Comparison of ENCODE assay signal across 1 cellular context in the genomic region with DNA sequence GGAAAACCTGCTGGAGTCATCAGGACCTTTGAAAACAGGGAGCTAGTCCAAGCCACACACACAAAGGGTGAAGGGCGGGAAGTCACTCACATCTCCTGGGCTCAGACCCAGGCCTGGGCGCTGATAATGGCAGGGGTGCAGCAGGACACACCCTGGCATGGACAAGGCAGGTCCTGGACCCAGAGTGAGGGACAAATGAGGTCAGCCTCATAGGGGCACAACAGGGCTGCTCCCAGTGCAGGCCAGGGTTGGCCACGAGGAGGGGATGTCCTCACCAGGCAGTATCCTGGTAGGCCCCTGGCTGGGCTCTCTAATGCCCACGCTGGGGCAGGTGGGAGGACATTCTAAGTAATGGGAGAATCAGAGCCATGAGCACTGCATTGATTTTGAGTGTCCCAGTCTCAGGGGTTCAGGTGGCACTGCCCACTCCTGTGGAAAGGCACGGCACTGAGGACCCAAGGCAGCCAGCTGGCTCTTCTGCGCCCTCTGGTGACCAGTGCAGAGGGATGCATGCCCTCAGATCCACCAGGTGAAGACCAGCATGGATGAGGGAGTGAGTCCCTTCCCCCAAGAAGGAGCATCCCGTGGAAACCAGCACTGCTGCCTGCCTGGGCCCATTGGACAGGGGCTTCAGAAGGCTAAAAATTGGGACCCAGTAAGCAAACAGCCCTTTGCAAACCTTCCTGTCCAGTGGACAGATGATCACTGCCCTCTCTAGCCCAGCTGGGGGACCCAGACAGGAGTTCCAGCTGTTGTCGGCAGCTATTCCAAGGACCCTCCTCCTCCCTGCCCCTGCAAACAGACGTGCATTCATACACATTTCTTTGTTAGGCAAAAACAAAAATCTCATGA.
TF ChIP-seq lines count a peak whose summit lies in the region.

No MANE protein-coding gene starts in this region.

TF ChIP-seq in GM12878, 131 proteins besides CTCF, POLR2A, EP300 and RAD21 (continued from another document):
- TF ChIP-seq NR2C2 (IDR thresholded peaks at IDR 0.05; ENCODE audit: borderline replicate concordance, control insufficient read depth, insufficient read length, low read depth) (no peak), NR2F1 (conservative IDR thresholded peaks at IDR 0.05) (0 out of 2 replicates have a peak, but pooled peaks have one; percentile 39), CHD1 (IDR thresholded peaks at IDR 0.05; ENCODE audit: low read depth, low read length) (no peak), RAD51 (IDR thresholded peaks at IDR 0.05) (no peak), TCF12 (IDR thresholded peaks at IDR 0.05; ENCODE audit: low read depth, low read length) (no peak), SMAD5 (IDR thresholded peaks at IDR 0.05; ENCODE audit: low read depth) (no peak), SMARCA5 (IDR thresholded peaks at IDR 0.05) (peak; percentile 66; the same call in 1 of the 2 replicates), DPF2 (IDR thresholded peaks at IDR 0.05) (no peak), SP1 (IDR thresholded peaks at IDR 0.05; ENCODE audit: low read depth, low read length) (peak; percentile 8), CEBPB (IDR thresholded peaks at IDR 0.05; ENCODE audit: borderline replicate concordance in 1 of 2, low read depth in 2 of 2, low read length in 2 of 2) (no peak), RUNX3 (IDR thresholded peaks at IDR 0.05; ENCODE audit: low read length) (no peak), EED (IDR thresholded peaks at IDR 0.05; ENCODE audit: low read depth) (0 out of 2 replicates have a peak, but pooled peaks have one; percentile 16), POU2F2 (IDR thresholded peaks at IDR 0.05; ENCODE audit: borderline replicate concordance, low read depth, low read length) (peak; percentile 37; the same call in 1 of the 3 replicates), BHLHE40 (IDR thresholded peaks at IDR 0.05; ENCODE audit: borderline replicate concordance in 1 of 2, low read depth in 2 of 2, low read length in 1 of 2) (peak; percentile 4 to 9; a peak in 1 of 4 replicates)
- TF ChIP-seq, protein P1, sequence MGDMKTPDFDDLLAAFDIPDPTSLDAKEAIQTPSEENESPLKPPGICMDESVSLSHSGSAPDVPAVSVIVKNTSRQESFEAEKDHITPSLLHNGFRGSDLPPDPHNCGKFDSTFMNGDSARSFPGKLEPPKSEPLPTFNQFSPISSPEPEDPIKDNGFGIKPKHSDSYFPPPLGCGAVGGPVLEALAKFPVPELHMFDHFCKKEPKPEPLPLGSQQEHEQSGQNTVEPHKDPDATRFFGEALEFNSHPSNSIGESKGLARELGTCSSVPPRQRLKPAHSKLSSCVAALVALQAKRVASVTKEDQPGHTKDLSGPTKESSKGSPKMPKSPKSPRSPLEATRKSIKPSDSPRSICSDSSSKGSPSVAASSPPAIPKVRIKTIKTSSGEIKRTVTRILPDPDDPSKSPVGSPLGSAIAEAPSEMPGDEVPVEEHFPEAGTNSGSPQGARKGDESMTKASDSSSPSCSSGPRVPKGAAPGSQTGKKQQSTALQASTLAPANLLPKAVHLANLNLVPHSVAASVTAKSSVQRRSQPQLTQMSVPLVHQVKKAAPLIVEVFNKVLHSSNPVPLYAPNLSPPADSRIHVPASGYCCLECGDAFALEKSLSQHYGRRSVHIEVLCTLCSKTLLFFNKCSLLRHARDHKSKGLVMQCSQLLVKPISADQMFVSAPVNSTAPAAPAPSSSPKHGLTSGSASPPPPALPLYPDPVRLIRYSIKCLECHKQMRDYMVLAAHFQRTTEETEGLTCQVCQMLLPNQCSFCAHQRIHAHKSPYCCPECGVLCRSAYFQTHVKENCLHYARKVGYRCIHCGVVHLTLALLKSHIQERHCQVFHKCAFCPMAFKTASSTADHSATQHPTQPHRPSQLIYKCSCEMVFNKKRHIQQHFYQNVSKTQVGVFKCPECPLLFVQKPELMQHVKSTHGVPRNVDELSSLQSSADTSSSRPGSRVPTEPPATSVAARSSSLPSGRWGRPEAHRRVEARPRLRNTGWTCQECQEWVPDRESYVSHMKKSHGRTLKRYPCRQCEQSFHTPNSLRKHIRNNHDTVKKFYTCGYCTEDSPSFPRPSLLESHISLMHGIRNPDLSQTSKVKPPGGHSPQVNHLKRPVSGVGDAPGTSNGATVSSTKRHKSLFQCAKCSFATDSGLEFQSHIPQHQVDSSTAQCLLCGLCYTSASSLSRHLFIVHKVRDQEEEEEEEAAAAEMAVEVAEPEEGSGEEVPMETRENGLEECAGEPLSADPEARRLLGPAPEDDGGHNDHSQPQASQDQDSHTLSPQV (IDR thresholded peaks at IDR 0.05): no peak
- TF ChIP-seq, protein P2, sequence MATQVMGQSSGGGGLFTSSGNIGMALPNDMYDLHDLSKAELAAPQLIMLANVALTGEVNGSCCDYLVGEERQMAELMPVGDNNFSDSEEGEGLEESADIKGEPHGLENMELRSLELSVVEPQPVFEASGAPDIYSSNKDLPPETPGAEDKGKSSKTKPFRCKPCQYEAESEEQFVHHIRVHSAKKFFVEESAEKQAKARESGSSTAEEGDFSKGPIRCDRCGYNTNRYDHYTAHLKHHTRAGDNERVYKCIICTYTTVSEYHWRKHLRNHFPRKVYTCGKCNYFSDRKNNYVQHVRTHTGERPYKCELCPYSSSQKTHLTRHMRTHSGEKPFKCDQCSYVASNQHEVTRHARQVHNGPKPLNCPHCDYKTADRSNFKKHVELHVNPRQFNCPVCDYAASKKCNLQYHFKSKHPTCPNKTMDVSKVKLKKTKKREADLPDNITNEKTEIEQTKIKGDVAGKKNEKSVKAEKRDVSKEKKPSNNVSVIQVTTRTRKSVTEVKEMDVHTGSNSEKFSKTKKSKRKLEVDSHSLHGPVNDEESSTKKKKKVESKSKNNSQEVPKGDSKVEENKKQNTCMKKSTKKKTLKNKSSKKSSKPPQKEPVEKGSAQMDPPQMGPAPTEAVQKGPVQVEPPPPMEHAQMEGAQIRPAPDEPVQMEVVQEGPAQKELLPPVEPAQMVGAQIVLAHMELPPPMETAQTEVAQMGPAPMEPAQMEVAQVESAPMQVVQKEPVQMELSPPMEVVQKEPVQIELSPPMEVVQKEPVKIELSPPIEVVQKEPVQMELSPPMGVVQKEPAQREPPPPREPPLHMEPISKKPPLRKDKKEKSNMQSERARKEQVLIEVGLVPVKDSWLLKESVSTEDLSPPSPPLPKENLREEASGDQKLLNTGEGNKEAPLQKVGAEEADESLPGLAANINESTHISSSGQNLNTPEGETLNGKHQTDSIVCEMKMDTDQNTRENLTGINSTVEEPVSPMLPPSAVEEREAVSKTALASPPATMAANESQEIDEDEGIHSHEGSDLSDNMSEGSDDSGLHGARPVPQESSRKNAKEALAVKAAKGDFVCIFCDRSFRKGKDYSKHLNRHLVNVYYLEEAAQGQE (IDR thresholded peaks at IDR 0.05; ENCODE audit: low read depth, low read length): no peak
